Comparison of ENCODE assay signal across 8 cellular contexts in genomic region chr2:64260817-64261216, GRCh38.
A peak's percentile ranks its signal among the peaks of the same experiment; 100 is the strongest.
DNase-seq lines count a peak whose midpoint lies in the region; ATAC-seq, FAIRE-seq and TF ChIP-seq lines count a peak whose summit lies in the region.

No MANE protein-coding gene starts in this region.

- H3K36me3 ChIP-seq in liver (ENCODE audit: control insufficient read depth in 4 of 4, insufficient read depth in 3 of 4, low read depth in 1 of 4, low read length in 3 of 4) (no peaks in the 10 kb centered on the region), upper lobe of right lung (no peaks in the 10 kb centered on the region)

- TF ChIP-seq CTCF in liver (IDR thresholded peaks at IDR 0.05; ENCODE audit: low read depth, low read length, missing input control) = no peak
- TF ChIP-seq CTCF in upper lobe of right lung (IDR thresholded peaks at IDR 0.05) = no peak

- TF ChIP-seq RAD21 in liver (IDR thresholded peaks at IDR 0.05) = peak; percentile 29 to 51

- peak overlapping the region; percentile 22 to 59 for H3K27ac ChIP-seq in liver (ENCODE audit: low read depth in 1 of 2, low read length in 2 of 2)
- H3K27ac ChIP-seq in upper lobe of right lung = peak overlapping the region; percentile 72

- intact Hi-C loops in upper lobe of right lung (cut with DNase I) = no loop called here

- no peaks in the 10 kb centered on the region for H3K9me3 Mint-ChIP-seq in activated T-helper 17 cell treated with anti-CD3 and anti-CD28 coated beads, Interleukin-2, amount 50 U/mL, for 72 hours

- 52% methylated on average over 9 of the region's 9 CpGs for WGBS in liver

- H3K27me3 ChIP-seq in liver (ENCODE audit: control insufficient read depth in 4 of 4, insufficient read depth in 4 of 4, low read length in 3 of 4) = no peaks in the 10 kb centered on the region
- H3K27me3 ChIP-seq in upper lobe of right lung = no peaks in the 10 kb centered on the region

- peaks cover 0 to 10% (median 8%) of the 10 kb centered on the region in 4 donors for H3K4me1 ChIP-seq in liver (ENCODE audit: control insufficient read depth in 4 of 4, insufficient read depth in 4 of 4, low read length in 3 of 4)
- peaks cover 13% of the 10 kb centered on the region for H3K4me1 ChIP-seq in upper lobe of right lung

- no peaks in the 10 kb centered on the region for H3K36me3 Mint-ChIP-seq in activated T-helper 17 cell treated with anti-CD3 and anti-CD28 coated beads, Interleukin-2, amount 50 U/mL, for 72 hours (ENCODE audit: low read depth)

- FAIRE-seq in frontal cortex (lab: Jason Lieb, UNC) = no peak

- peak overlapping the region; percentile 91 for H3K27ac Mint-ChIP-seq in activated T-helper 17 cell treated with anti-CD3 and anti-CD28 coated beads, Interleukin-2, amount 50 U/mL, for 72 hours

- H3K27me3 Mint-ChIP-seq in activated T-helper 17 cell treated with anti-CD3 and anti-CD28 coated beads, Interleukin-2, amount 50 U/mL, for 72 hours = no peaks in the 10 kb centered on the region

- DNase-seq in GF-D8 (lab: John Stamatoyannopoulos, UW) (peak; percentile 86), upper lobe of right lung (peak; percentile 71), D341Med (ENCODE audit: low spot score) (no peak), frontal cortex (ENCODE audit: low spot score in 2 of 2) (no peak)

- ATAC-seq in GM19468 (IDR thresholded peaks at IDR 0.05; ENCODE audit: extremely low read depth, unreplicated experiment) = peak; percentile 89
- peak; percentile 88 for ATAC-seq in HG03469 (IDR thresholded peaks at IDR 0.05; ENCODE audit: unreplicated experiment)
- peak; percentile 69 for ATAC-seq in activated T-helper 17 cell treated with anti-CD3 and anti-CD28 coated beads, Interleukin-2, amount 50 U/mL, for 72 hours (replicated peaks)
- peak; percentile 92 for ATAC-seq in upper lobe of right lung

- no peak overlapping the region for H3K9ac ChIP-seq in liver (ENCODE audit: low read depth in 1 of 2, low read length in 2 of 2)

- no peaks in the 10 kb centered on the region for H3K9me3 ChIP-seq in liver (ENCODE audit: control insufficient read depth in 4 of 4, low read length in 3 of 4)
- no peaks in the 10 kb centered on the region for H3K9me3 ChIP-seq in upper lobe of right lung

- peaks cover 6% of the 10 kb centered on the region for H3K4me1 Mint-ChIP-seq in activated T-helper 17 cell treated with anti-CD3 and anti-CD28 coated beads, Interleukin-2, amount 50 U/mL, for 72 hours

- H3K4me3 Mint-ChIP-seq in activated T-helper 17 cell treated with anti-CD3 and anti-CD28 coated beads, Interleukin-2, amount 50 U/mL, for 72 hours = peak overlapping the region; percentile 77

- H3K4me3 ChIP-seq in liver (ENCODE audit: low read depth in 1 of 3, low read length in 3 of 3) (no peak overlapping the region), upper lobe of right lung (no peak overlapping the region)

TF ChIP-seq in liver, 16 proteins besides CTCF, POLR2A, EP300 and RAD21:
- peak in 1 of 2 donors; percentile 28 for TF ChIP-seq EGR1 (IDR thresholded peaks at IDR 0.05; ENCODE audit: low read depth in 2 of 2)
- TF ChIP-seq NR2F2 (IDR thresholded peaks at IDR 0.05) = peak; percentile 89
- no peak for TF ChIP-seq JUND (IDR thresholded peaks at IDR 0.05)
- peak; percentile 54 for TF ChIP-seq SP1 (IDR thresholded peaks at IDR 0.05)
- TF ChIP-seq RXRA (IDR thresholded peaks at IDR 0.05) = peak; percentile 59 to 83
- peak; percentile 51 for TF ChIP-seq MAX (IDR thresholded peaks at IDR 0.05)
TF ChIP-seq in liver: peak in this region for 5.

Comparison
In these comparisons a context has a peak if more than half of its experiments do, and no peak if none do; other contexts are left out.
1. DNase-seq: peak in GF-D8 (single experiment) and upper lobe of right lung (single experiment); none in D341Med (single experiment) and frontal cortex (0 of 2).
2. Peak in every context shown above with its lines, with median percentiles within 50 percentile points of each other: ATAC-seq.